9 cellular contexts compared by ENCODE assay signal in the genomic region with DNA sequence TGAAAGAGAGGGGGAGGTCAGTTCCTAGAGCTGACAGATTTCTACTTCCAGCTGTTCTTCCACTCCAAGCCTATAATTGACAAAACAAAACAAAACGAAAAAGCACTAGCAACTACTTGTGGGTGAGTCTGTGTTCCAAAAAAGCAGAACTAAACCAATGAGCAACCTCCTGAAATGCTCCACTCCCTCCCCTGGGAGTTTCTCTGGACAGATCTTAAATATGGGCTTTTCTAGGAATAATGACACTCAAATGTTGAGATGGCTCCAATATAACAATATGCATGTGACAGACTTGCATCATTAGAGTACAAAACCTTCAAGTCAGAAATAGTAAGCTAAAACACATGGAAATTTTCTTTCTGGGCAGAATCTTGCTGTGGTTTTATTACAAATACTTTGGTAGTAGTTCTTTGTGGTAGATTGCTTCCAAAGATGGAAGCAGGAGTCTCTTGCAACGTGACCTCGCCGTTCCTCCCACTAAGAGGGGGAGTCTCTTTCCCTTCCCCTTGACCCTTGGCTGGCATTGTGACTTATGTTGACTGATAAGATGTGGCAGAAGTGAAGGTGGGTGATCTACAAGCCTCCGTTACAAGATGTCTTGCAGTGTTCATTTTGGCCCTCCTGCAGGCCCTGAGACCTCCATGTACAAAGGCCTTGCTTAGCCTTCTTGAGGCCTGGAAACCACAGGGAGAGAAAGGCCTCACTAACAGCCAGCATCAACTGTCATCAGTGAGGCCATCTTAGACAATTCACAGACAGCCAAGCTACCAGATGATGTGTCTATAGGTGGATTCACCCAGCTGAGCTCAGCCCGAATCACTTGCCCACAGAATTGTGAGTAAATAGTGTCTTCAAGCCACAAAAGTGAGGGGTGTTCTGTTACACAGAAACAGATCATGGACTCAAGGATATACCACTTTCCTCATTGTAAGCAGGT.
DNase-seq lines count a peak whose midpoint lies in the region; ATAC-seq and TF ChIP-seq lines count a peak whose summit lies in the region.
"Had no signal": no experiment of that assay in that cellular context is flagged by ENCODE, and none has a peak within 500 bp of the region (broad histone marks: within the 10 kb centered on the region; RNA-seq: fewer than 3 reads in every experiment).

No MANE protein-coding gene starts in this region.

- peak; percentile 64 to 72 for ATAC-seq in activated CD4-positive, CD25-positive, alpha-beta regulatory T cell treated with anti-CD3 and anti-CD28 coated beads, Interleukin-2, amount 50 U/mL, for 24 hours
- ATAC-seq in gastroesophageal sphincter (peak; percentile 60), GM18520 (IDR thresholded peaks at IDR 0.05; ENCODE audit: unreplicated experiment) (no peak)

- H3K4me1 ChIP-seq in gastroesophageal sphincter, result peaks cover 0 to 40% (median 12%) of the 10 kb centered on the region in 3 donors
- peaks cover 9% of the 10 kb centered on the region for H3K4me1 ChIP-seq in stomach smooth muscle (ENCODE audit: control insufficient read depth, insufficient read depth, low read length)

- H3K27ac ChIP-seq in gastroesophageal sphincter (peak overlapping the region; percentile 5 to 75 (median 71)), stomach smooth muscle (ENCODE audit: low read length) (peak overlapping the region; percentile 55)

- H3K9ac ChIP-seq in stomach smooth muscle (ENCODE audit: low read length in 2 of 2), result no peak overlapping the region

- H3K9me3 ChIP-seq in gastroesophageal sphincter (no peaks in the 10 kb centered on the region), stomach smooth muscle (ENCODE audit: control insufficient read depth in 2 of 2, low read length in 2 of 2) (no peaks in the 10 kb centered on the region)

- WGBS in gastroesophageal sphincter (ENCODE audit: low coverage in 1 of 2), 2 donors, result 46 to 62% methylated on average over 4 to 6 of the region's 6 CpGs

- DNase-seq in activated CD4-positive, CD25-positive, alpha-beta regulatory T cell treated with anti-CD3 and anti-CD28 coated beads, Interleukin-2, amount 50 U/mL, for 72 hours, result no peak
- peak; percentile 47 for DNase-seq in SKM-1 (lab: John Stamatoyannopoulos, UW; ENCODE audit: unreplicated experiment)
- no peak for DNase-seq in GM19238 (ENCODE audit: insufficient read length, low spot score)
- no peak for DNase-seq in SHP77 (lab: John Stamatoyannopoulos, UW)
- DNase-seq: stimulated activated CD4-positive, alpha-beta T cell treated with anti-CD3 and anti-CD28 coated beads, Interleukin-12 subunit alpha, Interleukin-12 subunit beta, amount 100 ng/mL, for 4 hours had no signal

- TF ChIP-seq POLR2A in gastroesophageal sphincter (IDR thresholded peaks at IDR 0.05), result no peak

- H3K4me3 ChIP-seq in gastroesophageal sphincter (no peak overlapping the region), stomach smooth muscle (ENCODE audit: low read length in 2 of 2) (no peak overlapping the region)

- TF ChIP-seq EP300 in gastroesophageal sphincter (IDR thresholded peaks at IDR 0.05), result no peak

- no peaks in the 10 kb centered on the region for H3K36me3 ChIP-seq in gastroesophageal sphincter
- no peaks in the 10 kb centered on the region for H3K36me3 ChIP-seq in stomach smooth muscle (ENCODE audit: control insufficient read depth in 2 of 2, insufficient read depth in 2 of 2, low read length in 2 of 2)

- H3K27me3 ChIP-seq in gastroesophageal sphincter (no peaks in the 10 kb centered on the region), stomach smooth muscle (ENCODE audit: control insufficient read depth in 1 of 2, insufficient read depth in 2 of 2, low read length in 2 of 2) (no peaks in the 10 kb centered on the region)

- TF ChIP-seq CTCF in gastroesophageal sphincter (IDR thresholded peaks at IDR 0.05), result no peak
